Comparison of ENCODE assay signal across 1 cellular context in the genomic region with DNA sequence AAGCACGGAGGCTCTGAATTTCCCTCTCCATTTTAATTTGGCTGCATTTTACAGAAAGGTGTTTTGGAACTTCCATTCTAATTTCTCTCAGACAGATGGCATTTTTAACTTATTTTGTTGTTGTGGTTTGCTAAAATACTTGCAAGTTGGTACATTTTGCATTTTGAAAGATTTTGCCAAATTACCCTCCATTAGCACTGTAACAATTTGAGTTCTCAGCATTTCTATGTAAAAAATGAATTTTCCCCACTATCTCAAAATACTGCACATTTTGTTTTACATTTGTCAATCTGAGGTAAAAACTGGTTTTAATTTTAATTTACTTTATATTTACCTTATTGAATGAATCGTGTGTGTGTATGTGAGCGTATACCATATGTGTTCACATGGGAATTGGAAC.
TF ChIP-seq lines count a peak whose summit lies in the region.

No MANE protein-coding gene starts in this region.

TF ChIP-seq in GM12878, 131 proteins besides CTCF, POLR2A, EP300 and RAD21:
- TF ChIP-seq HDAC6 (IDR thresholded peaks at IDR 0.05; ENCODE audit: unreplicated experiment) (no peak), JUNB (IDR thresholded peaks at IDR 0.05) (no peak), PML (IDR thresholded peaks at IDR 0.05; ENCODE audit: low read length) (no peak), MEF2A (IDR thresholded peaks at IDR 0.05; ENCODE audit: insufficient read depth, low read depth, low read length) (no peak), NFIC (IDR thresholded peaks at IDR 0.05; ENCODE audit: low read depth, low read length) (no peak), CHD4 (IDR thresholded peaks at IDR 0.05) (no peak), FOS (IDR thresholded peaks at IDR 0.05; ENCODE audit: borderline replicate concordance, extremely low read depth, insufficient read length) (no peak), ASH2L (IDR thresholded peaks at IDR 0.05; ENCODE audit: borderline replicate concordance, low read depth) (no peak), E2F4 (IDR thresholded peaks at IDR 0.05; ENCODE audit: low read depth, low read length) (no peak), NBN (IDR thresholded peaks at IDR 0.05) (no peak), NRF1 (conservative IDR thresholded peaks at IDR 0.05; ENCODE audit: low read depth, low read length) (no peak), CREM (IDR thresholded peaks at IDR 0.05; ENCODE audit: low read depth) (no peak), RB1 (IDR thresholded peaks at IDR 0.05; ENCODE audit: borderline replicate concordance) (no peak), ZZZ3 (IDR thresholded peaks at IDR 0.05; ENCODE audit: control insufficient read depth, insufficient read length, low read depth) (no peak), PAX5 (IDR thresholded peaks at IDR 0.05; ENCODE audit: borderline replicate concordance, low read depth, low read length) (no peak), NFXL1 (IDR thresholded peaks at IDR 0.05; ENCODE audit: borderline replicate concordance) (no peak), CEBPZ (IDR thresholded peaks at IDR 0.05; ENCODE audit: low read depth, low read length) (no peak), ZNF24 (IDR thresholded peaks at IDR 0.05) (no peak)
- TF ChIP-seq, protein P1, sequence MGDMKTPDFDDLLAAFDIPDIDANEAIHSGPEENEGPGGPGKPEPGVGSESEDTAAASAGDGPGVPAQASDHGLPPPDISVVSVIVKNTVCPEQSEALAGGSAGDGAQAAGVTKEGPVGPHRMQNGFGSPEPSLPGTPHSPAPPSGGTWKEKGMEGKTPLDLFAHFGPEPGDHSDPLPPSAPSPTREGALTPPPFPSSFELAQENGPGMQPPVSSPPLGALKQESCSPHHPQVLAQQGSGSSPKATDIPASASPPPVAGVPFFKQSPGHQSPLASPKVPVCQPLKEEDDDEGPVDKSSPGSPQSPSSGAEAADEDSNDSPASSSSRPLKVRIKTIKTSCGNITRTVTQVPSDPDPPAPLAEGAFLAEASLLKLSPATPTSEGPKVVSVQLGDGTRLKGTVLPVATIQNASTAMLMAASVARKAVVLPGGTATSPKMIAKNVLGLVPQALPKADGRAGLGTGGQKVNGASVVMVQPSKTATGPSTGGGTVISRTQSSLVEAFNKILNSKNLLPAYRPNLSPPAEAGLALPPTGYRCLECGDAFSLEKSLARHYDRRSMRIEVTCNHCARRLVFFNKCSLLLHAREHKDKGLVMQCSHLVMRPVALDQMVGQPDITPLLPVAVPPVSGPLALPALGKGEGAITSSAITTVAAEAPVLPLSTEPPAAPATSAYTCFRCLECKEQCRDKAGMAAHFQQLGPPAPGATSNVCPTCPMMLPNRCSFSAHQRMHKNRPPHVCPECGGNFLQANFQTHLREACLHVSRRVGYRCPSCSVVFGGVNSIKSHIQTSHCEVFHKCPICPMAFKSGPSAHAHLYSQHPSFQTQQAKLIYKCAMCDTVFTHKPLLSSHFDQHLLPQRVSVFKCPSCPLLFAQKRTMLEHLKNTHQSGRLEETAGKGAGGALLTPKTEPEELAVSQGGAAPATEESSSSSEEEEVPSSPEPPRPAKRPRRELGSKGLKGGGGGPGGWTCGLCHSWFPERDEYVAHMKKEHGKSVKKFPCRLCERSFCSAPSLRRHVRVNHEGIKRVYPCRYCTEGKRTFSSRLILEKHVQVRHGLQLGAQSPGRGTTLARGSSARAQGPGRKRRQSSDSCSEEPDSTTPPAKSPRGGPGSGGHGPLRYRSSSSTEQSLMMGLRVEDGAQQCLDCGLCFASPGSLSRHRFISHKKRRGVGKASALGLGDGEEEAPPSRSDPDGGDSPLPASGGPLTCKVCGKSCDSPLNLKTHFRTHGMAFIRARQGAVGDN (IDR thresholded peaks at IDR 0.05), result no peak
